Comparison of ENCODE assay signal across 8 cellular contexts in genomic region chr2:105061560-105061959, GRCh38.
"Had no signal": no experiment of that assay in that cellular context is flagged by ENCODE, and none has a peak within 500 bp of the region (broad histone marks: within the 10 kb centered on the region; RNA-seq: fewer than 3 reads in every experiment).

No MANE protein-coding gene starts in this region.

- H3K4me3 ChIP-seq: GM12878 had no signal

- DNase-seq: GDM1, GF-D8 had no signal

- ATAC-seq: GM12878 had no signal

- FAIRE-seq: G401.6, GM12878, GM12891, GM12892, GM18507, GM19239 had no signal
